Comparison of ENCODE assay signal across 16 cellular contexts in the genomic region with DNA sequence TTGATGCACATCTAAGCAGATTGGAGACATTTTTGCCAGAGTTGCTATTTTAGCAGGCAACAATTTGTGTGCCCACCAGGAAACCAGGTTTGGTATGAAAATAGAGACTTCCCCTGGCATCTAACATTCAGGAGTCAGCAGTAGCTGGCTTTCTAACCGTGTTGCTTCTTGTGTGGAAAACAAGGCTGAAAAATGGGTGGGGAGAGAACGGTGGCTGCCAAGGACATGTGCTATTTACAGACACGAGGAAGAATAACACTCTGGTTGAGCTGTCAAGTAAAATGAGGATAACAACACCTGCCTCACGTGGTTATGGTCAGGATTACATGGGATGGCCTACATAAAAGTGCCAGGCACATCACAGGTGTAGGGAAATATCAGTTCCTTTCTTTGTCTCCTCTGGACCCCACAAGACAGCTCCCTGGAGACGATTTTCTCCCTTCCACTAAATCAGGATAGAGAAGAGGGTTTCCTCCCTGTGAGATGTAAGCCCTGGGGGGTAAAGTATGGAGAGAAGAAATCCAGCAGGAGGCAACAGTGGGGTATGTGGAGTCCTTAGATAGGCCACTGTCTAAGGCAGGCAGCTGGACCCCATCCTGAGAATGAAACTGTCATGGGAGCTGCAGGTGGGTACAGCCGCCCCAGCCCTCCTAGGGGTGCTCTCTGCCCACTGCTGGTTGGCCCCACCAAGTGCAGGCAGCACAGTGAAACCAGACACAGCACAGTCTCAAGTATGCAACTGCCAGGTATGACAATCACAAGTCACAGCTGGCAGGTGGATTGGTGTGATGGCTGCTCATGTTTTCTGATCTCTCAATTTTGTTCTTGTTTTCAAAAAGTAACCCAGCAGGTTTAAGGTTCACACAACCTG.
DNase-seq lines count a peak whose midpoint lies in the region; ATAC-seq, FAIRE-seq and TF ChIP-seq lines count a peak whose summit lies in the region.
"Had no signal": no experiment of that assay in that cellular context is flagged by ENCODE, and none has a peak within 500 bp of the region (broad histone marks: within the 10 kb centered on the region; RNA-seq: fewer than 3 reads in every experiment).

No MANE protein-coding gene starts in this region.

- H3K23ac ChIP-seq in IMR-90 (ENCODE audit: low read depth, low read length), result no peak overlapping the region

- CTCF ChIA-PET in activated CD8-positive, alpha-beta memory T cell treated with anti-CD3 and anti-CD28 coated beads, Interleukin-2, amount 10 ng/mL, durations not matched to agents 7 days and 5 days (lab: Charles Lee), result interaction anchor here (1.1 to 2.1 kb wide), 7 partner anchors 9 to 152 kb away, joined by 3 to 7 read pairs (median 4); no protein-coding TSS in a partner anchor
- CTCF ChIA-PET in IMR-90 (lab: Yijun Ruan, JAX), result interaction anchor here (0.8 to 1.0 kb wide), 2 partner anchors 68 to 73 kb away, joined by 3 read pairs; no protein-coding TSS in a partner anchor

- H2BK5ac ChIP-seq in IMR-90 (ENCODE audit: low read depth, low read length, poor library complexity, severe bottlenecking), result no peak overlapping the region

- no peak overlapping the region for H2AFZ ChIP-seq in IMR-90 (replicated peaks; ENCODE audit: low read length, poor library complexity)

- peaks cover 0 to 10% of the 10 kb centered on the region in 2 experiments; a peak in 1 of 4 replicates for H3K79me1 ChIP-seq in IMR-90 (ENCODE audit: low read depth in 1 of 2, low read length in 2 of 2)

- no peaks in the 10 kb centered on the region for H3K36me3 Mint-ChIP-seq in activated CD8-positive, alpha-beta memory T cell treated with anti-CD3 and anti-CD28 coated beads, Interleukin-2, amount 10 ng/mL, durations not matched to agents 7 days and 5 days
- H3K36me3 Mint-ChIP-seq: activated naive CD4-positive, alpha-beta T cell treated with anti-CD3 and anti-CD28 coated beads, Interleukin-2, amount 50 U/mL, for 24 hours had no signal

- no peak overlapping the region for H4K5ac ChIP-seq in IMR-90 (ENCODE audit: low read depth, low read length)

- dilution Hi-C loops in IMR-90 (cut with HindIII; ENCODE audit: low sequenced_read_pairs, unreplicated experiment), result no loop called here

- no peak overlapping the region for H3K4me3 Mint-ChIP-seq in activated CD8-positive, alpha-beta memory T cell treated with anti-CD3 and anti-CD28 coated beads, Interleukin-2, amount 10 ng/mL, durations not matched to agents 7 days and 5 days
- H3K4me3 Mint-ChIP-seq: activated naive CD4-positive, alpha-beta T cell treated with anti-CD3 and anti-CD28 coated beads, Interleukin-2, amount 50 U/mL, for 24 hours had no signal

- H2BK120ac ChIP-seq in IMR-90 (ENCODE audit: low read depth, low read length), result peak overlapping the region; percentile 75

- H3K36me3 ChIP-seq in IMR-90 (ENCODE audit: control insufficient read depth, insufficient read depth, low read length) (no peaks in the 10 kb centered on the region), skeletal muscle tissue (ENCODE audit: control insufficient read depth in 3 of 3, insufficient read depth in 3 of 3, low read length in 3 of 3) (no peaks in the 10 kb centered on the region)
- H3K36me3 ChIP-seq: esophagus muscularis mucosa, HAP-1, neutrophil had no signal

- FAIRE-seq in GM12892 (lab: Jason Lieb, UNC), result no peak

- 73% methylated on average over 3 of the region's 6 CpGs; no CpG with 5 or more reads in 1 of the 2 experiments for WGBS in IMR-90 (ENCODE audit: extremely low coverage in 2 of 2, insufficient read length in 1 of 2), 2 experiments

- peaks cover 15% of the 10 kb centered on the region for H3K27me3 Mint-ChIP-seq in activated CD8-positive, alpha-beta memory T cell treated with anti-CD3 and anti-CD28 coated beads, Interleukin-2, amount 10 ng/mL, durations not matched to agents 7 days and 5 days
- H3K27me3 Mint-ChIP-seq: activated naive CD4-positive, alpha-beta T cell treated with anti-CD3 and anti-CD28 coated beads, Interleukin-2, amount 50 U/mL, for 24 hours had no signal

- no TSS peak for BruUV-seq in IMR-90 (replicated peaks; lab: Mats Ljungman, UMichigan)

- H4K20me1 ChIP-seq in IMR-90 (ENCODE audit: insufficient read depth, low read length), result no peaks in the 10 kb centered on the region

- no peak overlapping the region for H2AK9ac ChIP-seq in IMR-90 (replicated peaks; ENCODE audit: low read depth, low read length, poor library complexity)

- peaks cover 30% of the 10 kb centered on the region for H3K9me1 ChIP-seq in IMR-90 (ENCODE audit: insufficient read depth, low read length)

- TF ChIP-seq CTCF in IMR-90 (conservative IDR thresholded peaks at IDR 0.05; ENCODE audit: low read depth, low read length), result no peak

- POLR2A ChIA-PET in IMR-90 (lab: Charles Lee; ENCODE audit: unreplicated experiment), result no interaction called here

- H3K18ac ChIP-seq in IMR-90 (ENCODE audit: low read depth, low read length), result no peak overlapping the region; the same call in 1 of the 2 replicates

- no peak overlapping the region for H3K56ac ChIP-seq in IMR-90 (ENCODE audit: extremely low read depth, insufficient read depth, low read length)

- peak overlapping the region; percentile 76 for H2BK20ac ChIP-seq in IMR-90 (ENCODE audit: low read depth, low read length)

- no peak overlapping the region for H3K4me2 ChIP-seq in IMR-90 (ENCODE audit: low read depth, low read length)

- no peaks in the 10 kb centered on the region for H3K9me3 ChIP-seq in IMR-90 (ENCODE audit: control insufficient read depth, insufficient read depth, low read length)
- H3K9me3 ChIP-seq in skeletal muscle tissue (ENCODE audit: control insufficient read depth in 3 of 3, low read length in 3 of 3), result no peaks in the 10 kb centered on the region
- H3K9me3 ChIP-seq: esophagus muscularis mucosa, HAP-1, neutrophil had no signal

- peaks cover 23% of the 10 kb centered on the region for H3K4me1 ChIP-seq in IMR-90 (ENCODE audit: control insufficient read depth, insufficient read depth, low read length)
- H3K4me1 ChIP-seq in skeletal muscle tissue (ENCODE audit: control insufficient read depth in 3 of 3, insufficient read depth in 3 of 3, low read length in 3 of 3), result peaks cover 55 to 61% (median 55%) of the 10 kb centered on the region in 3 donors
- H3K4me1 ChIP-seq: HAP-1 had no signal

- DNase-seq in activated CD8-positive, alpha-beta memory T cell treated with anti-CD3 and anti-CD28 coated beads, Interleukin-2, amount 10 ng/mL, durations not matched to agents 7 days and 5 days, result peak; percentile 34
- DNase-seq in activated CD8-positive, alpha-beta memory T cell treated with anti-CD3 and anti-CD28 coated beads, Interleukin-2, amount 50 U/mL, for 48 hours, result no peak
- DNase-seq in IMR-90 (no peak), cerebellar cortex (ENCODE audit: low spot score) (peak; percentile 94), GM12892 (ENCODE audit: insufficient read length) (no peak)
- DNase-seq: hippocampal formation, NCI-H1417, NCI-H526 treated with DMSO at 0.1 percent for 48 hours, SHP77 had no signal

- H3K27me3 ChIP-seq in IMR-90 (ENCODE audit: control insufficient read depth, insufficient read depth, low read length) (no peaks in the 10 kb centered on the region), skeletal muscle tissue (ENCODE audit: control insufficient read depth in 3 of 3, insufficient read depth in 3 of 3, low read length in 3 of 3) (no peaks in the 10 kb centered on the region)
- H3K27me3 ChIP-seq: esophagus muscularis mucosa had no signal

- no peak for TF ChIP-seq RAD21 in IMR-90 (IDR thresholded peaks at IDR 0.05; ENCODE audit: low read length)

- peak overlapping the region; percentile 57 for H4K91ac ChIP-seq in IMR-90 (ENCODE audit: insufficient read depth, low read depth, low read length)

- intact Hi-C loops in IMR-90 (cut with micrococcal nuclease), result loop anchor here (2.0 kb wide), 1 partner anchor 79 kb away; a partner anchor contains a TSS

- in situ Hi-C loops in IMR-90 (cut with MboI; ENCODE audit: low sequenced_read_pairs), result no loop called here

- TF ChIP-seq POLR2A in IMR-90 (IDR thresholded peaks at IDR 0.05; ENCODE audit: low read depth, low read length), result no peak
- no peak for TF ChIP-seq POLR2A in GM12892 (IDR thresholded peaks at IDR 0.05; ENCODE audit: low read depth, low read length)

- H3K9me3 Mint-ChIP-seq in activated CD8-positive, alpha-beta memory T cell treated with anti-CD3 and anti-CD28 coated beads, Interleukin-2, amount 10 ng/mL, durations not matched to agents 7 days and 5 days (ENCODE audit: low read depth), result no peaks in the 10 kb centered on the region
- H3K9me3 Mint-ChIP-seq: activated naive CD4-positive, alpha-beta T cell treated with anti-CD3 and anti-CD28 coated beads, Interleukin-2, amount 50 U/mL, for 24 hours had no signal

- H3K4me3 ChIP-seq in IMR-90 (ENCODE audit: insufficient read depth, low read depth, low read length) (no peak overlapping the region), skeletal muscle tissue (ENCODE audit: low read length in 3 of 3) (no peak overlapping the region)
- H3K4me3 ChIP-seq: esophagus muscularis mucosa, HAP-1 had no signal

- no peak for ATAC-seq in activated CD8-positive, alpha-beta memory T cell treated with anti-CD3 and anti-CD28 coated beads, Interleukin-2, amount 10 ng/mL, durations not matched to agents 7 days and 5 days
- ATAC-seq in IMR-90 (ENCODE audit: low read depth), result no peak
- no peak for ATAC-seq in HG03520 (IDR thresholded peaks at IDR 0.05; ENCODE audit: unreplicated experiment)
- ATAC-seq in GM21619 (IDR thresholded peaks at IDR 0.05; ENCODE audit: unreplicated experiment), result no peak

- peak overlapping the region; percentile 62 for H3K14ac ChIP-seq in IMR-90 (replicated peaks; ENCODE audit: low read depth, low read length)

- no peak overlapping the region for H3K27ac Mint-ChIP-seq in activated CD8-positive, alpha-beta memory T cell treated with anti-CD3 and anti-CD28 coated beads, Interleukin-2, amount 10 ng/mL, durations not matched to agents 7 days and 5 days
- H3K27ac Mint-ChIP-seq: activated naive CD4-positive, alpha-beta T cell treated with anti-CD3 and anti-CD28 coated beads, Interleukin-2, amount 50 U/mL, for 24 hours had no signal

- H3K4ac ChIP-seq in IMR-90 (ENCODE audit: low read depth, low read length), result peak overlapping the region; percentile 71

- no peak overlapping the region; a peak in 2 of 4 replicates for H4K8ac ChIP-seq in IMR-90 (ENCODE audit: low read depth in 2 of 2, low read length in 2 of 2)

- peaks cover 9% of the 10 kb centered on the region for H3K4me1 Mint-ChIP-seq in activated CD8-positive, alpha-beta memory T cell treated with anti-CD3 and anti-CD28 coated beads, Interleukin-2, amount 10 ng/mL, durations not matched to agents 7 days and 5 days
- H3K4me1 Mint-ChIP-seq: activated naive CD4-positive, alpha-beta T cell treated with anti-CD3 and anti-CD28 coated beads, Interleukin-2, amount 50 U/mL, for 24 hours had no signal

- H2BK15ac ChIP-seq in IMR-90 (ENCODE audit: low read depth, low read length), result peak overlapping the region; percentile 92; the same call in 1 of the 3 replicates

- no peak overlapping the region for H3K9ac ChIP-seq in IMR-90 (ENCODE audit: low read depth, low read length)
- peak overlapping the region in 1 of 3 donors; percentile 52 for H3K9ac ChIP-seq in skeletal muscle tissue (ENCODE audit: low read depth in 1 of 3, low read length in 3 of 3)

- H3K27ac ChIP-seq in IMR-90 (ENCODE audit: insufficient read depth, low read length) (no peak overlapping the region), skeletal muscle tissue (ENCODE audit: low read depth, low read length) (peak overlapping the region; percentile 86)
- H3K27ac ChIP-seq: neutrophil had no signal

- H2AK5ac ChIP-seq in IMR-90 (ENCODE audit: low read depth, low read length), result peak overlapping the region; percentile 96

Comparison
In these comparisons a context has a peak if more than half of its experiments do, and no peak if none do; other contexts are left out.
1. DNase-seq: peak in activated CD8-positive, alpha-beta memory T cell treated with anti-CD3 and anti-CD28 coated beads, Interleukin-2, amount 10 ng/mL, durations not matched to agents 7 days and 5 days (single experiment) and cerebellar cortex (single experiment); none in activated CD8-positive, alpha-beta memory T cell treated with anti-CD3 and anti-CD28 coated beads, Interleukin-2, amount 50 U/mL, for 48 hours (single experiment), IMR-90 (single experiment) and GM12892 (single experiment).